22 cellular contexts compared by ENCODE assay signal in the genomic region with DNA sequence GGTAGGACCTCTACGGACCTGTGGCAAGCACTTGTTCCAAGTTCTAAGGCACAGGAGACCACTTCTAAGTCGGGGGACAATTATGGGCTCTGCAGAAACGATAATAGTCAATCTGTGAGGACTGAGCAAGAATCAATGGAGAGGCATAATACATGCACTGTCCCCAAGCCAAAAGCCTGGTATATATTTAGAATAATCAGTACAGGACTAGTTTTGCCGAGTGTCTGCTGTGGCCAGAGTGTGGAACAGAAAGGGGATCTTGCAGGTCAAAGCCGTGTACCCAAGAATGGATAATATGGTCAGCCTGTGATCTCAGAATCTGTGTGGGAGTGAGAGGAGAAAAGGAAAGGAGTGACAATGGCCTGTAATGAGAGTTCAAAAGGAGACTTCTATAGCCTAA.
DNase-seq lines count a peak whose midpoint lies in the region; ATAC-seq and TF ChIP-seq lines count a peak whose summit lies in the region.
"Had no signal": no experiment of that assay in that cellular context is flagged by ENCODE, and none has a peak within 500 bp of the region (broad histone marks: within the 10 kb centered on the region; RNA-seq: fewer than 3 reads in every experiment).

No MANE protein-coding gene starts in this region.

- H3K4me1 ChIP-seq in esophagus muscularis mucosa = no peaks in the 10 kb centered on the region
- H3K4me1 ChIP-seq: BLaER1 had no signal

- WGBS in esophagus muscularis mucosa = 67% methylated on average over 5 of the region's 5 CpGs

- H3K27ac ChIP-seq in esophagus muscularis mucosa (replicated peaks in 1 of 4) = no peak overlapping the region
- H3K27ac ChIP-seq: BLaER1 had no signal

- no peaks in the 10 kb centered on the region for H3K27me3 ChIP-seq in esophagus muscularis mucosa
- H3K27me3 ChIP-seq: BE2C, BLaER1 had no signal

- no peak for DNase-seq in Right ventricle myocardium superior
- DNase-seq in cardiac septum (ENCODE audit: low spot score) = no peak
- DNase-seq in left ventricle myocardium superior = no peak
- no peak for DNase-seq in Right ventricle myocardium inferior (ENCODE audit: missing footprints)
- DNase-seq in esophagus muscularis mucosa (ENCODE audit: extremely low spot score) = peak; percentile 37
- no peak for DNase-seq in putamen (ENCODE audit: low spot score)
- DNase-seq in activated T-cell treated with anti-CD3 and anti-CD28 coated beads for 4 hours = no peak
- DNase-seq: 8988T; ACHN; BE2C; C1 segment of cervical spinal cord; CD4-positive, alpha-beta memory T cell; CD4-positive, CD25-positive, alpha-beta regulatory T cell; CD8-positive, alpha-beta memory T cell; COR-L47; DMS 273 treated with DMSO at 0.1 percent for 48 hours; DMS153; DMS53; DMS79; DND-41; GF-D8 had no signal

- intact Hi-C loops in Right ventricle myocardium superior (cut with DNase I) (no loop called here), cardiac septum (cut with DNase I) (no loop called here), left ventricle myocardium superior (cut with micrococcal nuclease) (no loop called here), Right ventricle myocardium inferior (cut with DNase I) (no loop called here), esophagus muscularis mucosa (cut with DNase I) (no loop called here)

- H3K4me3 ChIP-seq in esophagus muscularis mucosa = no peak overlapping the region
- H3K4me3 ChIP-seq: BLaER1 had no signal

- no peaks in the 10 kb centered on the region for H3K9me3 ChIP-seq in esophagus muscularis mucosa
- H3K9me3 ChIP-seq: BE2C, BLaER1 had no signal

- no peak for TF ChIP-seq POLR2A in esophagus muscularis mucosa (IDR thresholded peaks at IDR 0.05; ENCODE audit: low read depth)

- no peaks in the 10 kb centered on the region for H3K36me3 ChIP-seq in esophagus muscularis mucosa
- H3K36me3 ChIP-seq: BE2C, BLaER1 had no signal

- no peak for TF ChIP-seq CTCF in esophagus muscularis mucosa (IDR thresholded peaks at IDR 0.05)

- peak; percentile 55 for ATAC-seq in Right ventricle myocardium superior (ENCODE audit: poor library complexity)
- peak; percentile 68 for ATAC-seq in left ventricle myocardium superior
- ATAC-seq in Right ventricle myocardium inferior = no peak

- TF ChIP-seq EP300 in esophagus muscularis mucosa (IDR thresholded peaks at IDR 0.05) = no peak
